In the genomic region with DNA sequence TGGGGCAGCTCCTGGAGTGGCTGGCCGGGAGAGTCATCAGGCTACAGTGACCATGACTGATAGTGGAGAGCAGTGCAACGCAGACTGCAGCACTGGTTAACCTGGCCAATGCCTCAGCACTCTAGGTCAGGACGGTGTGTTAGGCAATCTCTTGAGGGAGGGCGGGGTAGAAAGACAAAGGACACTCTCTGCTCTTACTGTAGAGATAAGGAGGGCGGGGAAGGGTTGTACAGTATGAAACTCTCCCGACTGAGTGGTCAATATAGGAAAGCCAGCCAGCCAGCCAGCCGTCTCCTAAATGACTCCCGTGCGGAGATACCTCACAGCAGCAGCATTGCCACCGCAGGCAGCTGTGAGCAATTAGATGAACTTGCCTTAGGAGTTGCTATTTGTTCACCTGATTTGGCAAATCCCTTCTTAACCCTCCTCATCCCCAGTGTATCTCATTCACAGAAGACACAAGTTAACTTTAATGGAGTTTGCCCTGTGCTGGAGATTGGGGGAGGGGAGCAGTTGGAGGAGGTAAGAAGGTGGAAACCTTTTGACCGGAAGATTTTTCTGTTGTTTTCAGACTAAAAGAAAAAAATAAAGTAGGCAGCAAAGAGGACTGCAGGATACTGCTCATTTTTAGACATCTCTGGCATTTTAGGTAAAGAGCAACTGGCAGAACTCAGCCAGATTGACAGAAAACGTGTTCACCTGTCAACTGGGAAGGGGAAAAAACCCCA, we compare ENCODE assay signal across 1 cellular context.
TF ChIP-seq lines count a peak whose summit lies in the region.

No MANE protein-coding gene starts in this region.

TF ChIP-seq in SK-N-SH, 30 proteins besides CTCF, POLR2A, EP300 and RAD21 (continued from another document):
- no peak for TF ChIP-seq TCF12 (IDR thresholded peaks at IDR 0.05)
- no peak for TF ChIP-seq CHD2 (IDR thresholded peaks at IDR 0.05; ENCODE audit: low read length, partially characterized antibody)
- no peak for TF ChIP-seq GATA2 (CRISPR knock-in tag; IDR thresholded peaks at IDR 0.05)
- TF ChIP-seq, protein P1, sequence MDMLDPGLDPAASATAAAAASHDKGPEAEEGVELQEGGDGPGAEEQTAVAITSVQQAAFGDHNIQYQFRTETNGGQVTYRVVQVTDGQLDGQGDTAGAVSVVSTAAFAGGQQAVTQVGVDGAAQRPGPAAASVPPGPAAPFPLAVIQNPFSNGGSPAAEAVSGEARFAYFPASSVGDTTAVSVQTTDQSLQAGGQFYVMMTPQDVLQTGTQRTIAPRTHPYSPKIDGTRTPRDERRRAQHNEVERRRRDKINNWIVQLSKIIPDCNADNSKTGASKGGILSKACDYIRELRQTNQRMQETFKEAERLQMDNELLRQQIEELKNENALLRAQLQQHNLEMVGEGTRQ (IDR thresholded peaks at IDR 0.05; ENCODE audit: borderline replicate concordance, low read depth, low read length), result no peak
- no peak for TF ChIP-seq RFX5 (IDR thresholded peaks at IDR 0.05; ENCODE audit: low read length)
- TF ChIP-seq, protein P2, sequence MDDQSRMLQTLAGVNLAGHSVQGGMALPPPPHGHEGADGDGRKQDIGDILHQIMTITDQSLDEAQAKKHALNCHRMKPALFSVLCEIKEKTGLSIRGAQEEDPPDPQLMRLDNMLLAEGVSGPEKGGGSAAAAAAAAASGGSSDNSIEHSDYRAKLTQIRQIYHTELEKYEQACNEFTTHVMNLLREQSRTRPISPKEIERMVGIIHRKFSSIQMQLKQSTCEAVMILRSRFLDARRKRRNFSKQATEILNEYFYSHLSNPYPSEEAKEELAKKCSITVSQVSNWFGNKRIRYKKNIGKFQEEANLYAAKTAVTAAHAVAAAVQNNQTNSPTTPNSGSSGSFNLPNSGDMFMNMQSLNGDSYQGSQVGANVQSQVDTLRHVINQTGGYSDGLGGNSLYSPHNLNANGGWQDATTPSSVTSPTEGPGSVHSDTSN (IDR thresholded peaks at IDR 0.05), result no peak
- TF ChIP-seq, protein P3, sequence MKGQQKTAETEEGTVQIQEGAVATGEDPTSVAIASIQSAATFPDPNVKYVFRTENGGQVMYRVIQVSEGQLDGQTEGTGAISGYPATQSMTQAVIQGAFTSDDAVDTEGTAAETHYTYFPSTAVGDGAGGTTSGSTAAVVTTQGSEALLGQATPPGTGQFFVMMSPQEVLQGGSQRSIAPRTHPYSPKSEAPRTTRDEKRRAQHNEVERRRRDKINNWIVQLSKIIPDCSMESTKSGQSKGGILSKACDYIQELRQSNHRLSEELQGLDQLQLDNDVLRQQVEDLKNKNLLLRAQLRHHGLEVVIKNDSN (IDR thresholded peaks at IDR 0.05; ENCODE audit: borderline replicate concordance, low read depth), result no peak
